ENCODE assay signal across 8 cellular contexts in genomic region chr21:33894736-33895288, GRCh38. TPM values are rescaled to one million over a fixed set of nuclear protein-coding genes. Genes with fewer than 3 reads are reported as not detected.
A peak's percentile ranks its signal among the peaks of the same experiment; 100 is the strongest.
DNase-seq lines count a peak whose midpoint lies in the region; ATAC-seq and TF ChIP-seq lines count a peak whose summit lies in the region.

No MANE protein-coding gene starts in this region.

- H3K36me3 ChIP-seq in DND-41 (ENCODE audit: insufficient read depth, low read length): no peaks in the 10 kb centered on the region

- no peaks in the 10 kb centered on the region for H3K79me2 ChIP-seq in DND-41 (ENCODE audit: insufficient read depth, low read length)

- ATAC-seq in DND-41 (ENCODE audit: insufficient read depth, low read depth) (peak; percentile 100), omental fat pad (ENCODE audit: low FRiP score) (peak; percentile 90), HG03571 (IDR thresholded peaks at IDR 0.05; ENCODE audit: unreplicated experiment) (no peak)

- H3K4me3 ChIP-seq in DND-41 (ENCODE audit: low read depth in 1 of 2, low read length in 2 of 2): peak overlapping the region in 1 of 2 experiments; percentile 30; a peak in 1 of 4 replicates

- H2AFZ ChIP-seq in DND-41 (ENCODE audit: low read depth, low read length): peak overlapping the region; percentile 82

- H3K27ac ChIP-seq in DND-41 (ENCODE audit: low read length) (peak overlapping the region; percentile 50; the same call in 1 of the 2 replicates), substantia nigra (ENCODE audit: low read depth, low read length, poor library complexity, severe bottlenecking) (no peak overlapping the region)

- no peaks in the 10 kb centered on the region for H4K20me1 ChIP-seq in DND-41 (ENCODE audit: insufficient read depth, low read length)

- H3K4me1 ChIP-seq in DND-41 (ENCODE audit: insufficient read depth, low read length): peaks cover 16% of the 10 kb centered on the region

- no peaks in the 10 kb centered on the region for H3K27me3 ChIP-seq in DND-41 (ENCODE audit: insufficient read depth, low read length, poor library complexity)

- no peaks in the 10 kb centered on the region for H3K9me3 ChIP-seq in DND-41 (ENCODE audit: insufficient read depth, low read length, severe bottlenecking)

- peak overlapping the region; percentile 58 for H3K4me2 ChIP-seq in DND-41 (ENCODE audit: insufficient read depth, low read length)

- TF ChIP-seq CTCF in DND-41 (IDR thresholded peaks at IDR 0.05; ENCODE audit: borderline replicate concordance, extremely low read depth, low read length, poor library complexity, severe bottlenecking) (peak; percentile 91), omental fat pad (IDR thresholded peaks at IDR 0.05) (peak in 1 of 3 donors; percentile 11)

- peak overlapping the region; percentile 24 for H3K9ac ChIP-seq in DND-41 (ENCODE audit: low read depth, low read length)

- DNase-seq in DND-41 (peak; percentile 88), Kasumi-1 (lab: John Stamatoyannopoulos, UW) (peak; percentile 89 to 92), SIG-M5 (lab: John Stamatoyannopoulos, UW) (peak; percentile 38), glomerular endothelial cell (ENCODE audit: extremely low read depth, low read depth, low spot score) (peak; percentile 45), omental fat pad (ENCODE audit: low spot score) (peak; percentile 37), substantia nigra (lab: John Stamatoyannopoulos, UW) (peak in 38 of 49 donors; percentile 1 to 70 (median 39))
- DNase-seq in activated naive CD4-positive, alpha-beta T cell treated with Interleukin-2 at 50 U/mL for 16 hours: peak; percentile 64

RNA-seq across cellular contexts. Expression of gene ATP5PO, which starts 20.8 kb away (rescaled TPM):
- total RNA-seq in glomerular endothelial cell (168 and 259 TPM in 2 replicates), omental fat pad (100 to 1,000 TPM; 143 to 223 (median 219) TPM)

Comparison
In these comparisons a context has a peak if more than half of its experiments do, and no peak if none do; other contexts are left out.
1. DNase-seq: peak in every context shown above with its lines; median percentile 90 in Kasumi-1; 88 in DND-41; 64 in activated naive CD4-positive, alpha-beta T cell treated with Interleukin-2 at 50 U/mL for 16 hours; 45 in glomerular endothelial cell; 39 in substantia nigra; 38 in SIG-M5; 37 in omental fat pad.